In genomic region chr4:7584760-7585159, GRCh38 we compare ENCODE assay signal across 23 cellular contexts.
"Had no signal": no experiment of that assay in that cellular context is flagged by ENCODE, and none has a peak within 500 bp of the region (broad histone marks: within the 10 kb centered on the region; RNA-seq: fewer than 3 reads in every experiment).

No MANE protein-coding gene starts in this region.

- H3K36me3 ChIP-seq: esophagus muscularis mucosa, lower lobe of right lung, pancreas, right lobe of liver, suprapubic skin, transverse colon, upper lobe of right lung, uterus had no signal

- H3K27me3 ChIP-seq: esophagus muscularis mucosa, pancreas, right lobe of liver, suprapubic skin, transverse colon, upper lobe of right lung, uterus had no signal

- H3K9me3 ChIP-seq: esophagus muscularis mucosa, pancreas, transverse colon, upper lobe of right lung, uterus had no signal

- H3K4me2 ChIP-seq: smooth muscle cell had no signal

- ATAC-seq: left ventricle myocardium superior; lower lobe of right lung; naive thymus-derived CD8-positive, alpha-beta T cell; pancreas; right lobe of liver; stimulated activated naive CD8-positive, alpha-beta T cell treated with anti-CD3 and anti-CD28 coated beads, Interleukin-15, amount 100 ng/mL, for 72 hours; upper lobe of right lung had no signal

- DNase-seq: dermis blood vessel endothelial cell; effector memory CD4-positive, alpha-beta T cell; foreskin melanocyte; left ventricle myocardium superior; lower lobe of right lung; naive thymus-derived CD8-positive, alpha-beta T cell; nephron progenitor cell; occipital lobe; pancreas; right lobe of liver; stimulated activated CD4-positive, alpha-beta T cell treated with anti-CD3 and anti-CD28 coated beads, Interleukin-12 subunit alpha, Interleukin-12 subunit beta, amount 100 ng/mL, for 4 hours; stimulated activated CD4-positive, alpha-beta T cell treated with anti-CD3 and anti-CD28 coated beads, Interleukin-1b, Interleukin-23, amount 100 ng/mL, for 48 hours; stimulated activated CD4-positive, alpha-beta T cell treated with anti-CD3 and anti-CD28 coated beads, Interleukin-4, amount 100 ng/mL, for 1 hour; stimulated activated CD8-positive, alpha-beta memory T cell treated with anti-CD3 and anti-CD28 coated beads, Interleukin-4, amount 100 ng/mL, for 48 hours; stimulated activated naive CD4-positive, alpha-beta T cell; stimulated activated naive CD8-positive, alpha-beta T cell treated with anti-CD3 and anti-CD28 coated beads, Interleukin-15, amount 100 ng/mL, for 72 hours; transverse colon; upper lobe of right lung; uterus had no signal

- H3K4me3 ChIP-seq: coronary artery, esophagus muscularis mucosa, lower lobe of right lung, pancreas, right lobe of liver, smooth muscle cell, suprapubic skin, transverse colon, upper lobe of right lung, uterus had no signal

- H3K27ac ChIP-seq: coronary artery, esophagus muscularis mucosa, lower lobe of right lung, pancreas, right lobe of liver, suprapubic skin, transverse colon, upper lobe of right lung, uterus had no signal
